Comparison of ENCODE assay signal across 1 cellular context in genomic region chr6:42698217-42698616, GRCh38.
TF ChIP-seq lines count a peak whose summit lies in the region.

No MANE protein-coding gene starts in this region.

TF ChIP-seq in WTC11, 78 proteins besides CTCF, POLR2A, EP300 and RAD21 (continued from another document):
- TF ChIP-seq, protein P1, sequence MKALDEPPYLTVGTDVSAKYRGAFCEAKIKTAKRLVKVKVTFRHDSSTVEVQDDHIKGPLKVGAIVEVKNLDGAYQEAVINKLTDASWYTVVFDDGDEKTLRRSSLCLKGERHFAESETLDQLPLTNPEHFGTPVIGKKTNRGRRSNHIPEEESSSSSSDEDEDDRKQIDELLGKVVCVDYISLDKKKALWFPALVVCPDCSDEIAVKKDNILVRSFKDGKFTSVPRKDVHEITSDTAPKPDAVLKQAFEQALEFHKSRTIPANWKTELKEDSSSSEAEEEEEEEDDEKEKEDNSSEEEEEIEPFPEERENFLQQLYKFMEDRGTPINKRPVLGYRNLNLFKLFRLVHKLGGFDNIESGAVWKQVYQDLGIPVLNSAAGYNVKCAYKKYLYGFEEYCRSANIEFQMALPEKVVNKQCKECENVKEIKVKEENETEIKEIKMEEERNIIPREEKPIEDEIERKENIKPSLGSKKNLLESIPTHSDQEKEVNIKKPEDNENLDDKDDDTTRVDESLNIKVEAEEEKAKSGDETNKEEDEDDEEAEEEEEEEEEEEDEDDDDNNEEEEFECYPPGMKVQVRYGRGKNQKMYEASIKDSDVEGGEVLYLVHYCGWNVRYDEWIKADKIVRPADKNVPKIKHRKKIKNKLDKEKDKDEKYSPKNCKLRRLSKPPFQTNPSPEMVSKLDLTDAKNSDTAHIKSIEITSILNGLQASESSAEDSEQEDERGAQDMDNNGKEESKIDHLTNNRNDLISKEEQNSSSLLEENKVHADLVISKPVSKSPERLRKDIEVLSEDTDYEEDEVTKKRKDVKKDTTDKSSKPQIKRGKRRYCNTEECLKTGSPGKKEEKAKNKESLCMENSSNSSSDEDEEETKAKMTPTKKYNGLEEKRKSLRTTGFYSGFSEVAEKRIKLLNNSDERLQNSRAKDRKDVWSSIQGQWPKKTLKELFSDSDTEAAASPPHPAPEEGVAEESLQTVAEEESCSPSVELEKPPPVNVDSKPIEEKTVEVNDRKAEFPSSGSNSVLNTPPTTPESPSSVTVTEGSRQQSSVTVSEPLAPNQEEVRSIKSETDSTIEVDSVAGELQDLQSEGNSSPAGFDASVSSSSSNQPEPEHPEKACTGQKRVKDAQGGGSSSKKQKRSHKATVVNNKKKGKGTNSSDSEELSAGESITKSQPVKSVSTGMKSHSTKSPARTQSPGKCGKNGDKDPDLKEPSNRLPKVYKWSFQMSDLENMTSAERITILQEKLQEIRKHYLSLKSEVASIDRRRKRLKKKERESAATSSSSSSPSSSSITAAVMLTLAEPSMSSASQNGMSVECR (CRISPR knock-in tag; IDR thresholded peaks at IDR 0.05; ENCODE audit: borderline replicate concordance), result no peak
- TF ChIP-seq, protein P2, sequence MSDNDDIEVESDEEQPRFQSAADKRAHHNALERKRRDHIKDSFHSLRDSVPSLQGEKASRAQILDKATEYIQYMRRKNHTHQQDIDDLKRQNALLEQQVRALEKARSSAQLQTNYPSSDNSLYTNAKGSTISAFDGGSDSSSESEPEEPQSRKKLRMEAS (CRISPR knock-in tag; IDR thresholded peaks at IDR 0.05), result no peak
- TF ChIP-seq, protein P3, sequence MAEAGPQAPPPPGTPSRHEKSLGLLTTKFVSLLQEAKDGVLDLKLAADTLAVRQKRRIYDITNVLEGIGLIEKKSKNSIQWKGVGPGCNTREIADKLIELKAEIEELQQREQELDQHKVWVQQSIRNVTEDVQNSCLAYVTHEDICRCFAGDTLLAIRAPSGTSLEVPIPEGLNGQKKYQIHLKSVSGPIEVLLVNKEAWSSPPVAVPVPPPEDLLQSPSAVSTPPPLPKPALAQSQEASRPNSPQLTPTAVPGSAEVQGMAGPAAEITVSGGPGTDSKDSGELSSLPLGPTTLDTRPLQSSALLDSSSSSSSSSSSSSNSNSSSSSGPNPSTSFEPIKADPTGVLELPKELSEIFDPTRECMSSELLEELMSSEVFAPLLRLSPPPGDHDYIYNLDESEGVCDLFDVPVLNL (CRISPR knock-in tag; IDR thresholded peaks at IDR 0.05; ENCODE audit: borderline replicate concordance, low read depth), result no peak
- TF ChIP-seq, protein P4, sequence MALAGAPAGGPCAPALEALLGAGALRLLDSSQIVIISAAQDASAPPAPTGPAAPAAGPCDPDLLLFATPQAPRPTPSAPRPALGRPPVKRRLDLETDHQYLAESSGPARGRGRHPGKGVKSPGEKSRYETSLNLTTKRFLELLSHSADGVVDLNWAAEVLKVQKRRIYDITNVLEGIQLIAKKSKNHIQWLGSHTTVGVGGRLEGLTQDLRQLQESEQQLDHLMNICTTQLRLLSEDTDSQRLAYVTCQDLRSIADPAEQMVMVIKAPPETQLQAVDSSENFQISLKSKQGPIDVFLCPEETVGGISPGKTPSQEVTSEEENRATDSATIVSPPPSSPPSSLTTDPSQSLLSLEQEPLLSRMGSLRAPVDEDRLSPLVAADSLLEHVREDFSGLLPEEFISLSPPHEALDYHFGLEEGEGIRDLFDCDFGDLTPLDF (CRISPR knock-in tag; IDR thresholded peaks at IDR 0.05), result no peak
